In genomic region chr6:250676-251075, GRCh38 we compare ENCODE assay signal across 1 cellular context.
TF ChIP-seq lines count a peak whose summit lies in the region.

No MANE protein-coding gene starts in this region.

TF ChIP-seq in GM12878, 131 proteins besides CTCF, POLR2A, EP300 and RAD21 (continued from another document):
- TF ChIP-seq, protein P1, sequence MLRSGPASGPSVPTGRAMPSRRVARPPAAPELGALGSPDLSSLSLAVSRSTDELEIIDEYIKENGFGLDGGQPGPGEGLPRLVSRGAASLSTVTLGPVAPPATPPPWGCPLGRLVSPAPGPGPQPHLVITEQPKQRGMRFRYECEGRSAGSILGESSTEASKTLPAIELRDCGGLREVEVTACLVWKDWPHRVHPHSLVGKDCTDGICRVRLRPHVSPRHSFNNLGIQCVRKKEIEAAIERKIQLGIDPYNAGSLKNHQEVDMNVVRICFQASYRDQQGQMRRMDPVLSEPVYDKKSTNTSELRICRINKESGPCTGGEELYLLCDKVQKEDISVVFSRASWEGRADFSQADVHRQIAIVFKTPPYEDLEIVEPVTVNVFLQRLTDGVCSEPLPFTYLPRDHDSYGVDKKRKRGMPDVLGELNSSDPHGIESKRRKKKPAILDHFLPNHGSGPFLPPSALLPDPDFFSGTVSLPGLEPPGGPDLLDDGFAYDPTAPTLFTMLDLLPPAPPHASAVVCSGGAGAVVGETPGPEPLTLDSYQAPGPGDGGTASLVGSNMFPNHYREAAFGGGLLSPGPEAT (IDR thresholded peaks at IDR 0.05; ENCODE audit: low read depth): no peak
- TF ChIP-seq NR2C1 (IDR thresholded peaks at IDR 0.05) (no peak), PBX3 (IDR thresholded peaks at IDR 0.05; ENCODE audit: insufficient replicate concordance, low read depth, low read length) (no peak), TAF1 (IDR thresholded peaks at IDR 0.05; ENCODE audit: borderline replicate concordance, low read depth, low read length) (no peak), RAD51 (IDR thresholded peaks at IDR 0.05) (peak; percentile 32; the same call in 1 of the 2 replicates), ESRRA (IDR thresholded peaks at IDR 0.05; ENCODE audit: low read length) (no peak), POLR2AphosphoS5 (IDR thresholded peaks at IDR 0.05; ENCODE audit: low read length) (no peak), ZZZ3 (IDR thresholded peaks at IDR 0.05; ENCODE audit: control insufficient read depth, insufficient read length, low read depth) (no peak), NFYA (IDR thresholded peaks at IDR 0.05; ENCODE audit: borderline replicate concordance, low read depth, low read length) (no peak), ZBTB33 (IDR thresholded peaks at IDR 0.05) (no peak), NR2F1 (conservative IDR thresholded peaks at IDR 0.05) (no peak), GABPA (IDR thresholded peaks at IDR 0.05; ENCODE audit: low read depth) (no peak), CEBPB (IDR thresholded peaks at IDR 0.05; ENCODE audit: borderline replicate concordance in 1 of 2, low read depth in 2 of 2, low read length in 2 of 2) (no peak), ZBED1 (IDR thresholded peaks at IDR 0.05; ENCODE audit: borderline replicate concordance) (peak; percentile 59; the same call in 1 of the 2 replicates), TCF3 (IDR thresholded peaks at IDR 0.05; ENCODE audit: borderline replicate concordance, insufficient read depth, low read depth, low read length) (no peak)
- TF ChIP-seq, protein P2, sequence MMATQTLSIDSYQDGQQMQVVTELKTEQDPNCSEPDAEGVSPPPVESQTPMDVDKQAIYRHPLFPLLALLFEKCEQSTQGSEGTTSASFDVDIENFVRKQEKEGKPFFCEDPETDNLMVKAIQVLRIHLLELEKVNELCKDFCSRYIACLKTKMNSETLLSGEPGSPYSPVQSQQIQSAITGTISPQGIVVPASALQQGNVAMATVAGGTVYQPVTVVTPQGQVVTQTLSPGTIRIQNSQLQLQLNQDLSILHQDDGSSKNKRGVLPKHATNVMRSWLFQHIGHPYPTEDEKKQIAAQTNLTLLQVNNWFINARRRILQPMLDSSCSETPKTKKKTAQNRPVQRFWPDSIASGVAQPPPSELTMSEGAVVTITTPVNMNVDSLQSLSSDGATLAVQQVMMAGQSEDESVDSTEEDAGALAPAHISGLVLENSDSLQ (IDR thresholded peaks at IDR 0.05): no peak
- TF ChIP-seq, protein P3, sequence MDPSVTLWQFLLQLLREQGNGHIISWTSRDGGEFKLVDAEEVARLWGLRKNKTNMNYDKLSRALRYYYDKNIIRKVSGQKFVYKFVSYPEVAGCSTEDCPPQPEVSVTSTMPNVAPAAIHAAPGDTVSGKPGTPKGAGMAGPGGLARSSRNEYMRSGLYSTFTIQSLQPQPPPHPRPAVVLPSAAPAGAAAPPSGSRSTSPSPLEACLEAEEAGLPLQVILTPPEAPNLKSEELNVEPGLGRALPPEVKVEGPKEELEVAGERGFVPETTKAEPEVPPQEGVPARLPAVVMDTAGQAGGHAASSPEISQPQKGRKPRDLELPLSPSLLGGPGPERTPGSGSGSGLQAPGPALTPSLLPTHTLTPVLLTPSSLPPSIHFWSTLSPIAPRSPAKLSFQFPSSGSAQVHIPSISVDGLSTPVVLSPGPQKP (IDR thresholded peaks at IDR 0.05; ENCODE audit: low read depth, low read length): no peak
